1 cellular context compared by ENCODE assay signal in genomic region chr17:81349397-81350319, GRCh38.
A peak's percentile ranks its signal among the peaks of the same experiment; 100 is the strongest.
TF ChIP-seq lines count a peak whose summit lies in the region.

No MANE protein-coding gene starts in this region.

TF ChIP-seq in K562, 482 proteins besides CTCF, POLR2A, EP300 and RAD21 (continued from another document and continues in another):
- TF ChIP-seq UBTF (IDR thresholded peaks at IDR 0.05; ENCODE audit: borderline replicate concordance in 1 of 2, low read depth in 2 of 2, low read length in 2 of 2) (no peak), SRF (CRISPR knock-in tag; IDR thresholded peaks at IDR 0.05) (no peak), ZNF124 (CRISPR knock-in tag; IDR thresholded peaks at IDR 0.05) (no peak), ZFP91 (CRISPR knock-in tag; IDR thresholded peaks at IDR 0.05) (no peak), XRCC3 (IDR thresholded peaks at IDR 0.05) (no peak), ZC3H8 (IDR thresholded peaks at IDR 0.05) (peak; percentile 95), ZSCAN32 (CRISPR knock-in tag; IDR thresholded peaks at IDR 0.05) (no peak), BACH1 (tag; IDR thresholded peaks at IDR 0.05) (peak; percentile 70; the same call in 1 of the 2 replicates), ILK (tag; IDR thresholded peaks at IDR 0.05; ENCODE audit: borderline replicate concordance, low read depth) (no peak), ZFX (CRISPR knock-in tag; IDR thresholded peaks at IDR 0.05) (peak; percentile 88), NCOA4 (IDR thresholded peaks at IDR 0.05; ENCODE audit: partially characterized antibody) (no peak), E2F5 (CRISPR knock-in tag; IDR thresholded peaks at IDR 0.05) (0 out of 2 replicates have a peak, but pooled peaks have one; percentile 24), RNF2 (IDR thresholded peaks at IDR 0.05) (peak; percentile 95), SMC3 (conservative IDR thresholded peaks at IDR 0.05; ENCODE audit: insufficient read depth, low read depth, low read length) (no peak), NCOA2 (IDR thresholded peaks at IDR 0.05; ENCODE audit: partially characterized antibody in 2 of 2) (no peak), E4F1 (CRISPR knock-in tag; IDR thresholded peaks at IDR 0.05; ENCODE audit: borderline replicate concordance) (no peak), BRD9 (IDR thresholded peaks at IDR 0.05; ENCODE audit: low read depth, partially characterized antibody) (peak; percentile 50), ZBED1 (IDR thresholded peaks at IDR 0.05) (peak; percentile 94), NR1H2 (CRISPR knock-in tag; IDR thresholded peaks at IDR 0.05) (no peak), PPARD (CRISPR knock-in tag; IDR thresholded peaks at IDR 0.05) (no peak), MYC (IDR thresholded peaks at IDR 0.05; ENCODE audit: low read depth, low read length) (peak; percentile 72), MYC (CRISPR knock-in tag; IDR thresholded peaks at IDR 0.05; ENCODE audit: borderline replicate concordance, low read depth) (no peak; the same call in 1 of the 2 replicates), CREM (IDR thresholded peaks at IDR 0.05; ENCODE audit: low read depth) (peak; percentile 77), ZNF431 (CRISPR knock-in tag; IDR thresholded peaks at IDR 0.05) (no peak), PHB2 (IDR thresholded peaks at IDR 0.05; ENCODE audit: low read depth) (no peak), ZNF277 (CRISPR knock-in tag; IDR thresholded peaks at IDR 0.05; ENCODE audit: borderline replicate concordance) (no peak), ZFPM2 (CRISPR knock-in tag; IDR thresholded peaks at IDR 0.05) (no peak), SMAD3 (CRISPR knock-in tag; conservative IDR thresholded peaks at IDR 0.05) (peak; percentile 7; the same call in 1 of the 2 replicates), SP1 (CRISPR knock-in tag; IDR thresholded peaks at IDR 0.05) (peak; percentile 73; the same call in 1 of the 2 replicates), ZNF41 (CRISPR knock-in tag; conservative IDR thresholded peaks at IDR 0.05) (no peak), ZNF197 (CRISPR knock-in tag; IDR thresholded peaks at IDR 0.05; ENCODE audit: low read depth) (no peak), KDM5B (IDR thresholded peaks at IDR 0.05; ENCODE audit: insufficient replicate concordance, low read depth, low read length) (peak; percentile 83), RBBP5 (IDR thresholded peaks at IDR 0.05; ENCODE audit: borderline replicate concordance, insufficient read depth, low read length, poor library complexity, severe bottlenecking) (no peak), CREB1 (IDR thresholded peaks at IDR 0.05) (peak; percentile 54), CREB1 (CRISPR knock-in tag; IDR thresholded peaks at IDR 0.05) (peak; percentile 58; the same call in 1 of the 2 replicates), XRCC5 (IDR thresholded peaks at IDR 0.05; ENCODE audit: low read depth, low read length) (no peak; the same call in 1 of the 2 replicates), SNRNP70 (optimal IDR thresholded peaks at IDR 0.05; ENCODE audit: low read depth, low read length) (peak; percentile 25), GABPB2 (CRISPR knock-in tag; conservative IDR thresholded peaks at IDR 0.05) (no peak), KLF16 (IDR thresholded peaks at IDR 0.05) (0 out of 2 replicates have a peak, but pooled peaks have one; percentile 28), FOXK1 (CRISPR knock-in tag; IDR thresholded peaks at IDR 0.05; ENCODE audit: borderline replicate concordance) (no peak; the same call in none of the 2 replicates), HES1 (IDR thresholded peaks at IDR 0.05; ENCODE audit: low read depth) (no peak)
- TF ChIP-seq, protein P1, sequence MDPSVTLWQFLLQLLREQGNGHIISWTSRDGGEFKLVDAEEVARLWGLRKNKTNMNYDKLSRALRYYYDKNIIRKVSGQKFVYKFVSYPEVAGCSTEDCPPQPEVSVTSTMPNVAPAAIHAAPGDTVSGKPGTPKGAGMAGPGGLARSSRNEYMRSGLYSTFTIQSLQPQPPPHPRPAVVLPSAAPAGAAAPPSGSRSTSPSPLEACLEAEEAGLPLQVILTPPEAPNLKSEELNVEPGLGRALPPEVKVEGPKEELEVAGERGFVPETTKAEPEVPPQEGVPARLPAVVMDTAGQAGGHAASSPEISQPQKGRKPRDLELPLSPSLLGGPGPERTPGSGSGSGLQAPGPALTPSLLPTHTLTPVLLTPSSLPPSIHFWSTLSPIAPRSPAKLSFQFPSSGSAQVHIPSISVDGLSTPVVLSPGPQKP (CRISPR knock-in tag; IDR thresholded peaks at IDR 0.05), result no peak
- TF ChIP-seq, protein P2, sequence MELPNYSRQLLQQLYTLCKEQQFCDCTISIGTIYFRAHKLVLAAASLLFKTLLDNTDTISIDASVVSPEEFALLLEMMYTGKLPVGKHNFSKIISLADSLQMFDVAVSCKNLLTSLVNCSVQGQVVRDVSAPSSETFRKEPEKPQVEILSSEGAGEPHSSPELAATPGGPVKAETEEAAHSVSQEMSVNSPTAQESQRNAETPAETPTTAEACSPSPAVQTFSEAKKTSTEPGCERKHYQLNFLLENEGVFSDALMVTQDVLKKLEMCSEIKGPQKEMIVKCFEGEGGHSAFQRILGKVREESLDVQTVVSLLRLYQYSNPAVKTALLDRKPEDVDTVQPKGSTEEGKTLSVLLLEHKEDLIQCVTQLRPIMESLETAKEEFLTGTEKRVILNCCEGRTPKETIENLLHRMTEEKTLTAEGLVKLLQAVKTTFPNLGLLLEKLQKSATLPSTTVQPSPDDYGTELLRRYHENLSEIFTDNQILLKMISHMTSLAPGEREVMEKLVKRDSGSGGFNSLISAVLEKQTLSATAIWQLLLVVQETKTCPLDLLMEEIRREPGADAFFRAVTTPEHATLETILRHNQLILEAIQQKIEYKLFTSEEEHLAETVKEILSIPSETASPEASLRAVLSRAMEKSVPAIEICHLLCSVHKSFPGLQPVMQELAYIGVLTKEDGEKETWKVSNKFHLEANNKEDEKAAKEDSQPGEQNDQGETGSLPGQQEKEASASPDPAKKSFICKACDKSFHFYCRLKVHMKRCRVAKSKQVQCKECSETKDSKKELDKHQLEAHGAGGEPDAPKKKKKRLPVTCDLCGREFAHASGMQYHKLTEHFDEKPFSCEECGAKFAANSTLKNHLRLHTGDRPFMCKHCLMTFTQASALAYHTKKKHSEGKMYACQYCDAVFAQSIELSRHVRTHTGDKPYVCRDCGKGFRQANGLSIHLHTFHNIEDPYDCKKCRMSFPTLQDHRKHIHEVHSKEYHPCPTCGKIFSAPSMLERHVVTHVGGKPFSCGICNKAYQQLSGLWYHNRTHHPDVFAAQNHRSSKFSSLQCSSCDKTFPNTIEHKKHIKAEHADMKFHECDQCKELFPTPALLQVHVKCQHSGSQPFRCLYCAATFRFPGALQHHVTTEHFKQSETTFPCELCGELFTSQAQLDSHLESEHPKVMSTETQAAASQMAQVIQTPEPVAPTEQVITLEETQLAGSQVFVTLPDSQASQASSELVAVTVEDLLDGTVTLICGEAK (IDR thresholded peaks at IDR 0.05), result peak; percentile 57
- TF ChIP-seq, protein P2 (CRISPR knock-in tag; IDR thresholded peaks at IDR 0.05), result no peak
- TF ChIP-seq, protein P3, sequence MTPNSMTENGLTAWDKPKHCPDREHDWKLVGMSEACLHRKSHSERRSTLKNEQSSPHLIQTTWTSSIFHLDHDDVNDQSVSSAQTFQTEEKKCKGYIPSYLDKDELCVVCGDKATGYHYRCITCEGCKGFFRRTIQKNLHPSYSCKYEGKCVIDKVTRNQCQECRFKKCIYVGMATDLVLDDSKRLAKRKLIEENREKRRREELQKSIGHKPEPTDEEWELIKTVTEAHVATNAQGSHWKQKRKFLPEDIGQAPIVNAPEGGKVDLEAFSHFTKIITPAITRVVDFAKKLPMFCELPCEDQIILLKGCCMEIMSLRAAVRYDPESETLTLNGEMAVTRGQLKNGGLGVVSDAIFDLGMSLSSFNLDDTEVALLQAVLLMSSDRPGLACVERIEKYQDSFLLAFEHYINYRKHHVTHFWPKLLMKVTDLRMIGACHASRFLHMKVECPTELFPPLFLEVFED (CRISPR knock-in tag; conservative IDR thresholded peaks at IDR 0.05), result 0 out of 2 replicates have a peak, but pooled peaks have one; percentile 28
